8 cellular contexts compared by ENCODE assay signal in genomic region chr6:138588805-138589434, GRCh38.
DNase-seq lines count a peak whose midpoint lies in the region; ATAC-seq lines count a peak whose summit lies in the region.

No MANE protein-coding gene starts in this region.

- DNase-seq in DMS53 treated with DMSO at 0.1 percent for 48 hours (lab: John Stamatoyannopoulos, UW; ENCODE audit: unreplicated experiment): peak; percentile 26
- peak; percentile 60 for DNase-seq in NCI-H526 treated with DMSO at 0.1 percent for 48 hours (lab: John Stamatoyannopoulos, UW)
- peak; percentile 20 to 25 for DNase-seq in activated CD4-positive, alpha-beta T cell treated with anti-CD3 and anti-CD28 coated beads, Interleukin-2, amount 50 U/mL, for 4 hours
- peak; percentile 21 for DNase-seq in effector CD8-positive, alpha-beta T cell (lab: John Stamatoyannopoulos, UW)
- DNase-seq in lung microvascular endothelial cell (ENCODE audit: low read depth in 2 of 2): peak; percentile 84 to 91
- peak; percentile 63 for DNase-seq in stimulated activated CD8-positive, alpha-beta memory T cell treated with anti-CD3 and anti-CD28 coated beads, Interleukin-4, amount 100 ng/mL, for 48 hours

- ATAC-seq in HG02798 (IDR thresholded peaks at IDR 0.05; ENCODE audit: poor library complexity, unreplicated experiment) (peak; percentile 37), GM18873 (IDR thresholded peaks at IDR 0.05; ENCODE audit: low FRiP score, unreplicated experiment) (no peak)

Comparison
In these comparisons a context has a peak if more than half of its experiments do, and no peak if none do; other contexts are left out.
1. DNase-seq: peak in every context shown above with its lines; median percentile 88 in lung microvascular endothelial cell; 63 in stimulated activated CD8-positive, alpha-beta memory T cell treated with anti-CD3 and anti-CD28 coated beads, Interleukin-4, amount 100 ng/mL, for 48 hours; 60 in NCI-H526 treated with DMSO at 0.1 percent for 48 hours; 26 in DMS53 treated with DMSO at 0.1 percent for 48 hours; 22 in activated CD4-positive, alpha-beta T cell treated with anti-CD3 and anti-CD28 coated beads, Interleukin-2, amount 50 U/mL, for 4 hours; 21 in effector CD8-positive, alpha-beta T cell.